33 cellular contexts compared by ENCODE assay signal in the genomic region with DNA sequence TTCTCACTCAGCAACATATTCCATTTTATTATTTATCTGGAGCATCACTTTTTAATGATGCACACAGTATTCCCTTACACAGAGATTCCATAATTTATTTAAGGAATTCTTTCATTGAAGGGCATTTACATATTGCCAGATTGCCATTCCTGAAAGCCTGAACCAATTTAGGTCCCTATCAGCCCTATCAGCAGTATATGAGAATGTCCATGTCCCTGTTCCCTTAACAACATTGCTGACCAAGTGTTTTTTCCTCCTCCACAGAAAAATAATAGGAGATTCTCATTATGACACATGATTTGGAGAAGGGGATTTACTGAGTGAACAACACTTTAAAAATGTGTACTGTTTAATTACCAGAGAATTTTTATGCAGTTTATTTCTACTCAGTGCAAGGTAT.
"Had no signal": no experiment of that assay in that cellular context is flagged by ENCODE, and none has a peak within 500 bp of the region (broad histone marks: within the 10 kb centered on the region; RNA-seq: fewer than 3 reads in every experiment).

No MANE protein-coding gene starts in this region.

- H3K36me3 ChIP-seq: adrenal gland, ascending aorta, brain microvascular endothelial cell, breast epithelium, cardiac muscle cell had no signal

- H3K27me3 ChIP-seq: adrenal gland, ascending aorta, body of pancreas, brain microvascular endothelial cell had no signal

- FAIRE-seq: astrocyte, bronchial epithelial cell, colon had no signal

- H3K9me3 ChIP-seq: adrenal gland, ascending aorta, body of pancreas, breast epithelium had no signal

- DNase-seq: activated effector memory CD4-positive, alpha-beta T cell treated with anti-CD3 and anti-CD28 coated beads, Interleukin-2, amount 50 U/mL, for 16 hours; activated effector memory CD4-positive, alpha-beta T cell treated with Interleukin-2 at 50 U/mL for 16 hours; activated gamma-delta T cell; activated gamma-delta T cell treated with Interleukin-2 at 50 U/mL for 16 hours; activated naive CD4-positive, alpha-beta T cell; activated naive CD4-positive, alpha-beta T cell treated with anti-CD3 and anti-CD28 coated beads for 36 hours; activated naive CD4-positive, alpha-beta T cell treated with anti-CD3 and anti-CD28 coated beads, Interleukin-2, amount 10 ng/mL, durations not matched to agents 7 days and 5 days; activated naive CD4-positive, alpha-beta T cell treated with anti-CD3 and anti-CD28 coated beads, Interleukin-2, amount 50 U/mL, for 16 hours; activated naive CD4-positive, alpha-beta T cell treated with Interleukin-2 at 50 U/mL for 16 hours; activated naive CD8-positive, alpha-beta T cell treated with anti-CD3 and anti-CD28 coated beads for 36 hours; activated naive CD8-positive, alpha-beta T cell treated with anti-CD3 and anti-CD28 coated beads, Interleukin-2, amount 10 ng/mL, durations not matched to agents 7 days and 5 days; activated naive CD8-positive, alpha-beta T cell treated with anti-CD3 and anti-CD28 coated beads, Interleukin-2, amount 50 U/mL, for 24 hours; activated T-cell treated with anti-CD3 and anti-CD28 coated beads, Interleukin-2, amount 50 U/mL, for 4 hours; activated T-cell treated with anti-CD3 and anti-CD28 coated beads, Interleukin-2, amount 50 U/mL, for 48 hours; activated T-cell treated with anti-CD3 and anti-CD28 coated beads, Interleukin-2, amount 50 U/mL, for 72 hours; adrenal gland; amniotic stem cell; amygdala; anterior cingulate cortex; aorta; body of pancreas; brain microvascular endothelial cell; caudate nucleus; central memory CD4-positive, alpha-beta T cell; cerebellar nuclear complex had no signal

- ATAC-seq: activated naive CD4-positive, alpha-beta T cell treated with anti-CD3 and anti-CD28 coated beads, Interleukin-2, amount 50 U/mL, for 72 hours; activated naive CD8-positive, alpha-beta T cell treated with anti-CD3 and anti-CD28 coated beads, Interleukin-2, amount 50 U/mL, for 24 hours; activated T-cell treated with anti-CD3 and anti-CD28 coated beads, Interleukin-2, amount 50 U/mL, for 4 hours; activated T-cell treated with anti-CD3 and anti-CD28 coated beads, Interleukin-2, amount 50 U/mL, for 72 hours; activated T-helper 17 cell treated with anti-CD3 and anti-CD28 coated beads, Interleukin-2, amount 50 U/mL, for 72 hours; body of pancreas had no signal

- H3K27ac ChIP-seq: adrenal gland, ascending aorta, body of pancreas, brain microvascular endothelial cell, breast epithelium, cardiac muscle cell had no signal

- H3K4me3 ChIP-seq: adrenal gland, ascending aorta, body of pancreas, breast epithelium, cardiac muscle cell had no signal

- H3K4me1 ChIP-seq: adrenal gland, ascending aorta, body of pancreas, breast epithelium had no signal
